In the genomic region with DNA sequence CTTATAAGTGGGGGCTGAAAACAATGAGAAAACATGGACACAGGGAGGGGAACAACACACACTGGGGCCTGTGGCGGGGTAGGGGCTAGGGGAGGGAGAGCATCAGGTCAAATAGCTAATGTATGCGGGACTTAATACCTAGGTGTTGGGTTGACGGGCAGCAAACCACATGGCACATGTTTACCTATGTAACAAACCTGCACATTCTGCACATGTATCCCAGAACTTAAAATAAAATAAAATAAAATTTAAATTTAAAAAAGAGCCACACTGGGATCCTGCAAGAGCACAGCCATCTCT, we compare ENCODE assay signal across 9 cellular contexts. TPM values are rescaled to one million over a fixed set of nuclear protein-coding genes. Genes with fewer than 3 reads are reported as not detected.
A peak's percentile ranks its signal among the peaks of the same experiment; 100 is the strongest.
DNase-seq lines count a peak whose midpoint lies in the region; ATAC-seq and TF ChIP-seq lines count a peak whose summit lies in the region.
"Not testable (repeated sequence)": the region's sequence is repeated elsewhere in the genome, so short reads cannot be mapped to it uniquely, and the experiment has no call there.
"Had no signal": no experiment of that assay in that cellular context is flagged by ENCODE, and none has a peak within 500 bp of the region (broad histone marks: within the 10 kb centered on the region; RNA-seq: fewer than 3 reads in every experiment).

No MANE protein-coding gene starts in this region.

- POLR2A ChIA-PET in RWPE1 (lab: Yijun Ruan, JAX; ENCODE audit: low non-redundant PET) = interaction anchor here (0.8 kb wide), 1 partner anchor 17 kb away, joined by 3 read pairs; a partner anchor contains a TSS

- H3K9me2 ChIP-seq in hepatocyte (replicated peaks; ENCODE audit: insufficient read depth) = not testable (repeated sequence)

- H3K4me1 ChIP-seq in ACC112 (ENCODE audit: control insufficient read depth, insufficient read depth, low read length, unreplicated experiment) (peaks cover 17% of the 10 kb centered on the region), hepatocyte (ENCODE audit: insufficient read depth) (peaks cover 30% of the 10 kb centered on the region), osteoblast (ENCODE audit: insufficient read depth, low read length) (peaks cover 36% of the 10 kb centered on the region), thoracic aorta (ENCODE audit: control insufficient read depth in 1 of 2, low read depth in 2 of 2) (peaks cover 10 to 35% of the 10 kb centered on the region in 2 donors), vagina (peaks cover 39% of the 10 kb centered on the region)
- H3K4me1 ChIP-seq in breast epithelium = not testable (repeated sequence)

- ATAC-seq in thoracic aorta (ENCODE audit: insufficient number of reproducible peaks, low FRiP score, low read depth) = not testable (repeated sequence)

- H3K4me2 ChIP-seq in hepatocyte; osteoblast (ENCODE audit: insufficient read depth, low read length): not testable (repeated sequence)

- H3K27ac ChIP-seq in ACC112 (ENCODE audit: low read depth, low read length) (peak overlapping the region; percentile 89), RWPE1 (peak overlapping the region; percentile 100), breast epithelium (peak overlapping the region; percentile 83 to 96), hepatocyte (peak overlapping the region; percentile 88), osteoblast (ENCODE audit: low read depth, low read length) (peak overlapping the region; percentile 92), thoracic aorta (peak overlapping the region; percentile 94 to 98), vagina (peak overlapping the region; percentile 84)

- not testable (repeated sequence) for H3K9me3 ChIP-seq in breast epithelium; hepatocyte (ENCODE audit: low read depth); osteoblast (ENCODE audit: low read depth, low read length); thoracic aorta; vagina

- CTCF ChIA-PET in RWPE1 (lab: Yijun Ruan, JAX) = interaction anchor here (0.8 to 1.0 kb wide), 2 partner anchors 24 to 48 kb away, joined by 3 to 5 read pairs; no protein-coding TSS in a partner anchor

- DNase-seq in RWPE1 (ENCODE audit: low spot score); breast epithelium (ENCODE audit: low spot score in 2 of 2); fibroblast of the aortic adventitia (ENCODE audit: low read depth); hepatocyte (ENCODE audit: low spot score); osteoblast (ENCODE audit: insufficient read length, low spot score, missing footprints); thoracic aorta (ENCODE audit: low spot score); vagina (ENCODE audit: extremely low spot score in 2 of 2): not testable (repeated sequence)

- not testable (repeated sequence) for H4K20me1 ChIP-seq in hepatocyte (ENCODE audit: insufficient read depth, poor library complexity, severe bottlenecking); osteoblast (ENCODE audit: insufficient read depth, low read length)

- H3K4me3 ChIP-seq in ACC112 (ENCODE audit: low read depth, low read length); breast epithelium; hepatocyte; osteoblast (ENCODE audit: insufficient read depth, low read length); thoracic aorta; vagina: not testable (repeated sequence)
- peak overlapping the region; percentile 83 for H3K4me3 ChIP-seq in fibroblast of the aortic adventitia (ENCODE audit: low read depth, low read length)

- intact Hi-C loops in breast epithelium (cut with DNase I; ENCODE audit: low total_unique reads) = not testable (repeated sequence)
- intact Hi-C loops in vagina (cut with DNase I) = loop anchor here (10.0 kb wide), 1 partner anchor 51 kb away; no protein-coding TSS in a partner anchor

- not testable (repeated sequence) for H3K36me3 ChIP-seq in ACC112 (ENCODE audit: insufficient read depth, low read length); breast epithelium; hepatocyte (replicated peaks; ENCODE audit: insufficient read depth, low read depth); osteoblast (ENCODE audit: insufficient read depth, low read length); thoracic aorta; vagina

- not testable (repeated sequence) for TF ChIP-seq POLR2A in breast epithelium (IDR thresholded peaks at IDR 0.05); vagina (IDR thresholded peaks at IDR 0.05)

- not testable (repeated sequence) for H2AFZ ChIP-seq in ACC112 (ENCODE audit: low read length, unreplicated experiment); hepatocyte; osteoblast (ENCODE audit: low read length)

- TF ChIP-seq CTCF in RWPE1 (conservative IDR thresholded peaks at IDR 0.05; ENCODE audit: low read depth); breast epithelium (IDR thresholded peaks at IDR 0.05); fibroblast of the aortic adventitia (IDR thresholded peaks at IDR 0.05; ENCODE audit: insufficient read depth, low read length); hepatocyte (IDR thresholded peaks at IDR 0.05; ENCODE audit: poor library complexity); osteoblast (IDR thresholded peaks at IDR 0.05; ENCODE audit: extremely low read depth, low read depth, low read length); thoracic aorta (IDR thresholded peaks at IDR 0.05); vagina (IDR thresholded peaks at IDR 0.05): not testable (repeated sequence)

- not testable (repeated sequence) for H3K79me2 ChIP-seq in ACC112 (ENCODE audit: control insufficient read depth, insufficient read depth, low read length, unreplicated experiment); hepatocyte; osteoblast (ENCODE audit: insufficient read depth, low read length)

- WGBS in hepatocyte (ENCODE audit: low lambda C conversion rate, missing lambda C conversion rate) = 100% methylated on average over 3 of the region's 3 CpGs

- not testable (repeated sequence) for H3K27me3 ChIP-seq in ACC112 (ENCODE audit: insufficient read depth, low read length); breast epithelium; hepatocyte; osteoblast (ENCODE audit: insufficient read depth, low read length); thoracic aorta (replicated peaks; ENCODE audit: insufficient read depth); vagina

RNA-seq across cellular contexts. Expression of a gene that starts 1.9 kb away (rescaled TPM):
- 100 to 1,000 TPM; 169 to 708 (median 284) TPM for total RNA-seq in breast epithelium
- total RNA-seq in fibroblast of the aortic adventitia (ENCODE audit: low replicate concordance) = 723 and 2,626 TPM in 2 replicates
- total RNA-seq in hepatocyte = 21.8 and 25.1 TPM in 2 replicates
- polyA plus RNA-seq in hepatocyte = 81.2 and 86.0 TPM in 2 replicates
- total RNA-seq in osteoblast = 431 and 577 TPM in 2 replicates
- 1,000 to 10,000 TPM; 1,999 to 2,150 TPM for total RNA-seq in thoracic aorta
- 684 TPM for total RNA-seq in vagina

RNA-seq across cellular contexts. Expression of a gene that starts 7.7 kb away (rescaled TPM):
- total RNA-seq in breast epithelium = under 1 TPM in 2 of 3 donors, not detected in 1; 0.16 to 0.33 TPM
- total RNA-seq in fibroblast of the aortic adventitia (ENCODE audit: low replicate concordance) = 0.09 TPM in 1 of 2 replicates, not detected in the other
- total RNA-seq in hepatocyte = 18.9 and 21.8 TPM in 2 replicates
- 28.9 and 29.4 TPM in 2 replicates for polyA plus RNA-seq in hepatocyte
- total RNA-seq in osteoblast = not detected in 2 replicates
- total RNA-seq in thoracic aorta = under 1 TPM; 0.81 to 0.99 TPM
- 0.74 TPM for total RNA-seq in vagina
- total RNA-seq: H9 had no signal

RNA-seq across cellular contexts. Expression of a gene that starts 16.4 kb away (rescaled TPM):
- total RNA-seq in breast epithelium = 10 to 100 TPM; 31.8 to 45.8 (median 36.3) TPM
- total RNA-seq in fibroblast of the aortic adventitia (ENCODE audit: low replicate concordance) = 27.1 and 33.0 TPM in 2 replicates
- total RNA-seq in hepatocyte = 19.3 and 20.9 TPM in 2 replicates
- polyA plus RNA-seq in hepatocyte = 24.6 and 25.8 TPM in 2 replicates
- total RNA-seq in osteoblast = 25.6 and 26.8 TPM in 2 replicates
- total RNA-seq in thoracic aorta = 10 to 100 TPM; 68.0 to 94.8 TPM
- 27.0 TPM for total RNA-seq in vagina

RNA-seq across cellular contexts. Expression of a gene that starts 45.7 kb away (rescaled TPM):
- total RNA-seq in breast epithelium (100 to 1,000 TPM in 2 of 3 donors, 10 to 100 TPM in 1; 65.4 to 228 (median 156) TPM), fibroblast of the aortic adventitia (ENCODE audit: low replicate concordance) (60.5 and 77.4 TPM in 2 replicates), hepatocyte (15.9 and 16.9 TPM in 2 replicates), osteoblast (72.0 and 76.0 TPM in 2 replicates), thoracic aorta (100 to 1,000 TPM; 292 to 307 TPM), vagina (235 TPM)
- polyA plus RNA-seq in hepatocyte = 32.2 and 41.8 TPM in 2 replicates
